Comparison of ENCODE assay signal across 8 cellular contexts in the genomic region with DNA sequence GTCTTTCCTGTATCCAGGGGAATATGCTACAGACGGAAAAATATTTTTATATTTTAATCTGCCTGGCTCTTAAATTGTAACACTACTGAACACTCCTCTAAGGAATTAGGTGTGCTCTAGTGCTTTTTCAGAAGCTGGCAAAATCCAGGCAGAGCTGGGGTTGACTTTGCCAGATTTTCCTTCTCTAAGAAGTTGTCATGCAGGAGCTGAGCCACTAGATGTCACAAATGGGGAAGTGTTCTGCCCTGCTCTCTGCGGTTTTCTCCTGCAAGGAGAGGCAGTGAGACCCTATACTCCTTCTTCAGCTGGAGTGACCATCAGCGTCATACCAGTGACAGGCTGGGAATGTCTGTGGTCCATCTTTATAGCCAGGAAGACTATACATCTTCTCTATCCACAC.
DNase-seq lines count a peak whose midpoint lies in the region; ATAC-seq, FAIRE-seq and TF ChIP-seq lines count a peak whose summit lies in the region.

No MANE protein-coding gene starts in this region.

- H3K27ac ChIP-seq in osteoblast (ENCODE audit: low read depth, low read length) = no peak overlapping the region

- peaks cover 12% of the 10 kb centered on the region for H3K27me3 Mint-ChIP-seq in activated CD8-positive, alpha-beta T cell treated with anti-CD3 and anti-CD28 coated beads for 36 hours
- H3K27me3 Mint-ChIP-seq in activated CD8-positive, alpha-beta T cell treated with anti-CD3 and anti-CD28 coated beads, Interleukin-2, amount 10 ng/mL, durations not matched to agents 7 days and 5 days (ENCODE audit: low read depth) = peaks cover 6% of the 10 kb centered on the region
- H3K27me3 Mint-ChIP-seq in activated naive CD8-positive, alpha-beta T cell treated with anti-CD3 and anti-CD28 coated beads, Interleukin-2, amount 50 U/mL, for 24 hours = peaks cover 5% of the 10 kb centered on the region

- no peaks in the 10 kb centered on the region for H3K4me1 Mint-ChIP-seq in activated CD8-positive, alpha-beta T cell treated with anti-CD3 and anti-CD28 coated beads for 36 hours (ENCODE audit: low read depth)
- no peaks in the 10 kb centered on the region for H3K4me1 Mint-ChIP-seq in activated CD8-positive, alpha-beta T cell treated with anti-CD3 and anti-CD28 coated beads, Interleukin-2, amount 10 ng/mL, durations not matched to agents 7 days and 5 days (ENCODE audit: low read depth)
- no peaks in the 10 kb centered on the region for H3K4me1 Mint-ChIP-seq in activated naive CD8-positive, alpha-beta T cell treated with anti-CD3 and anti-CD28 coated beads, Interleukin-2, amount 50 U/mL, for 24 hours

- no peaks in the 10 kb centered on the region for H3K9me3 ChIP-seq in osteoblast (ENCODE audit: low read depth, low read length)

- no peaks in the 10 kb centered on the region for H3K4me1 ChIP-seq in osteoblast (ENCODE audit: insufficient read depth, low read length)

- POLR2A ChIA-PET in activated CD8-positive, alpha-beta T cell treated with anti-CD3 and anti-CD28 coated beads for 36 hours (lab: Charles Lee) = no interaction called here
- POLR2A ChIA-PET in activated CD8-positive, alpha-beta T cell treated with anti-CD3 and anti-CD28 coated beads, Interleukin-2, amount 10 ng/mL, durations not matched to agents 7 days and 5 days (lab: Charles Lee) = no interaction called here

- no peak overlapping the region for H3K4me2 ChIP-seq in osteoblast (ENCODE audit: insufficient read depth, low read length)

- H3K36me3 Mint-ChIP-seq in activated CD8-positive, alpha-beta T cell treated with anti-CD3 and anti-CD28 coated beads for 36 hours (ENCODE audit: low read depth) = no peaks in the 10 kb centered on the region
- H3K36me3 Mint-ChIP-seq in activated CD8-positive, alpha-beta T cell treated with anti-CD3 and anti-CD28 coated beads, Interleukin-2, amount 10 ng/mL, durations not matched to agents 7 days and 5 days (ENCODE audit: low read depth) = no peaks in the 10 kb centered on the region
- no peaks in the 10 kb centered on the region for H3K36me3 Mint-ChIP-seq in activated naive CD8-positive, alpha-beta T cell treated with anti-CD3 and anti-CD28 coated beads, Interleukin-2, amount 50 U/mL, for 24 hours (ENCODE audit: low read depth)

- no peak overlapping the region for H3K27ac Mint-ChIP-seq in activated CD8-positive, alpha-beta T cell treated with anti-CD3 and anti-CD28 coated beads for 36 hours
- H3K27ac Mint-ChIP-seq in activated CD8-positive, alpha-beta T cell treated with anti-CD3 and anti-CD28 coated beads, Interleukin-2, amount 10 ng/mL, durations not matched to agents 7 days and 5 days = no peak overlapping the region
- no peak overlapping the region for H3K27ac Mint-ChIP-seq in activated naive CD8-positive, alpha-beta T cell treated with anti-CD3 and anti-CD28 coated beads, Interleukin-2, amount 50 U/mL, for 24 hours

- H3K4me3 ChIP-seq in fibroblast of mammary gland (ENCODE audit: control insufficient read depth, low read depth, low read length) (no peak overlapping the region), osteoblast (ENCODE audit: insufficient read depth, low read length) (no peak overlapping the region)

- peak; percentile 21 for TF ChIP-seq CTCF in activated CD8-positive, alpha-beta T cell treated with anti-CD3 and anti-CD28 coated beads for 36 hours (IDR thresholded peaks at IDR 0.05)
- TF ChIP-seq CTCF in fibroblast of mammary gland (conservative IDR thresholded peaks at IDR 0.05; ENCODE audit: control insufficient read depth, insufficient read depth, low read depth, low read length) (peak; percentile 65), osteoblast (IDR thresholded peaks at IDR 0.05; ENCODE audit: extremely low read depth, low read depth, low read length) (peak; percentile 64)

- no peak for DNase-seq in activated CD8-positive, alpha-beta T cell treated with anti-CD3 and anti-CD28 coated beads for 36 hours
- DNase-seq in activated CD8-positive, alpha-beta T cell treated with anti-CD3 and anti-CD28 coated beads, Interleukin-2, amount 10 ng/mL, durations not matched to agents 7 days and 5 days = no peak
- DNase-seq in HTR-8/SVneo (ENCODE audit: insufficient read length, low spot score) (peak; percentile 23), SHP77 treated with DMSO at 0.1 percent for 48 hours (lab: John Stamatoyannopoulos, UW) (peak; percentile 45), fibroblast of mammary gland (ENCODE audit: low read depth) (peak; percentile 43), osteoblast (ENCODE audit: insufficient read length, low spot score, missing footprints) (no peak)
- DNase-seq in activated naive CD8-positive, alpha-beta T cell treated with anti-CD3 and anti-CD28 coated beads, Interleukin-2, amount 50 U/mL, for 24 hours = no peak
- no peak for DNase-seq in stimulated activated CD4-positive, alpha-beta T cell treated with anti-CD3 and anti-CD28 coated beads, Interleukin-2, amount 100 ng/mL, for 48 hours

- H2AFZ ChIP-seq in osteoblast (ENCODE audit: low read length) = no peak overlapping the region

- intact Hi-C loops in activated CD8-positive, alpha-beta T cell treated with anti-CD3 and anti-CD28 coated beads for 36 hours (cut with micrococcal nuclease) = no loop called here

- H3K27me3 ChIP-seq in osteoblast (ENCODE audit: insufficient read depth, low read length) = no peaks in the 10 kb centered on the region

- H4K20me1 ChIP-seq in osteoblast (ENCODE audit: insufficient read depth, low read length) = no peaks in the 10 kb centered on the region

- FAIRE-seq in HTR-8/SVneo (lab: Jason Lieb, UNC) = no peak

- CTCF ChIA-PET in activated CD8-positive, alpha-beta T cell treated with anti-CD3 and anti-CD28 coated beads for 36 hours (lab: Charles Lee) = interaction anchor here (1.1 to 1.2 kb wide), 3 partner anchors 8 to 177 kb away, joined by 3 read pairs; no protein-coding TSS in a partner anchor
- CTCF ChIA-PET in activated CD8-positive, alpha-beta T cell treated with anti-CD3 and anti-CD28 coated beads, Interleukin-2, amount 10 ng/mL, durations not matched to agents 7 days and 5 days (lab: Charles Lee) = no interaction called here

- no peaks in the 10 kb centered on the region for H3K36me3 ChIP-seq in osteoblast (ENCODE audit: insufficient read depth, low read length)

- ATAC-seq in activated CD8-positive, alpha-beta T cell treated with anti-CD3 and anti-CD28 coated beads for 36 hours = no peak
- ATAC-seq in activated CD8-positive, alpha-beta T cell treated with anti-CD3 and anti-CD28 coated beads, Interleukin-2, amount 10 ng/mL, durations not matched to agents 7 days and 5 days = no peak
- no peak for ATAC-seq in activated naive CD8-positive, alpha-beta T cell treated with anti-CD3 and anti-CD28 coated beads, Interleukin-2, amount 50 U/mL, for 24 hours

- H3K9me3 Mint-ChIP-seq in activated CD8-positive, alpha-beta T cell treated with anti-CD3 and anti-CD28 coated beads for 36 hours = no peaks in the 10 kb centered on the region
- H3K9me3 Mint-ChIP-seq in activated CD8-positive, alpha-beta T cell treated with anti-CD3 and anti-CD28 coated beads, Interleukin-2, amount 10 ng/mL, durations not matched to agents 7 days and 5 days (ENCODE audit: insufficient read depth) = no peaks in the 10 kb centered on the region
- no peaks in the 10 kb centered on the region for H3K9me3 Mint-ChIP-seq in activated naive CD8-positive, alpha-beta T cell treated with anti-CD3 and anti-CD28 coated beads, Interleukin-2, amount 50 U/mL, for 24 hours

- no peak overlapping the region for H3K4me3 Mint-ChIP-seq in activated CD8-positive, alpha-beta T cell treated with anti-CD3 and anti-CD28 coated beads for 36 hours
- H3K4me3 Mint-ChIP-seq in activated CD8-positive, alpha-beta T cell treated with anti-CD3 and anti-CD28 coated beads, Interleukin-2, amount 10 ng/mL, durations not matched to agents 7 days and 5 days = no peak overlapping the region
- no peak overlapping the region for H3K4me3 Mint-ChIP-seq in activated naive CD8-positive, alpha-beta T cell treated with anti-CD3 and anti-CD28 coated beads, Interleukin-2, amount 50 U/mL, for 24 hours

- no peaks in the 10 kb centered on the region for H3K79me2 ChIP-seq in osteoblast (ENCODE audit: insufficient read depth, low read length)

Comparison
In these comparisons a context has a peak if more than half of its experiments do, and no peak if none do; other contexts are left out.
1. DNase-seq: peak in HTR-8/SVneo (single experiment), SHP77 treated with DMSO at 0.1 percent for 48 hours (single experiment) and fibroblast of mammary gland (single experiment); none in activated CD8-positive, alpha-beta T cell treated with anti-CD3 and anti-CD28 coated beads for 36 hours (single experiment), activated CD8-positive, alpha-beta T cell treated with anti-CD3 and anti-CD28 coated beads, Interleukin-2, amount 10 ng/mL, durations not matched to agents 7 days and 5 days (single experiment), osteoblast (single experiment), activated naive CD8-positive, alpha-beta T cell treated with anti-CD3 and anti-CD28 coated beads, Interleukin-2, amount 50 U/mL, for 24 hours (single experiment) and stimulated activated CD4-positive, alpha-beta T cell treated with anti-CD3 and anti-CD28 coated beads, Interleukin-2, amount 100 ng/mL, for 48 hours (0 of 2).
2. Peak in every context shown above with its lines, with median percentiles within 50 percentile points of each other: CTCF ChIP-seq.